ENCODE assay signal across 8 cellular contexts in genomic region chr14:93007225-93007997, GRCh38.
DNase-seq lines count a peak whose midpoint lies in the region; ATAC-seq and TF ChIP-seq lines count a peak whose summit lies in the region.

No MANE protein-coding gene starts in this region.

- CTCF ChIA-PET in PC-3 (lab: Charles Lee) = no interaction called here

- no peaks in the 10 kb centered on the region for H3K9me2 ChIP-seq in PC-3 (replicated peaks; ENCODE audit: low read length)

- H2AFZ ChIP-seq in PC-3 (ENCODE audit: low read length) = no peak overlapping the region

- H4K20me1 ChIP-seq in PC-3 (ENCODE audit: low read length) = no peaks in the 10 kb centered on the region

- no peaks in the 10 kb centered on the region for H3K27me3 ChIP-seq in PC-3 (ENCODE audit: low read length)
- H3K27me3 ChIP-seq in sigmoid colon = no peaks in the 10 kb centered on the region

- POLR2A ChIA-PET in PC-3 (lab: Charles Lee; ENCODE audit: unreplicated experiment) = no interaction called here

- H3K36me3 ChIP-seq in PC-3 (ENCODE audit: low read depth, low read length) = no peaks in the 10 kb centered on the region
- H3K36me3 ChIP-seq in sigmoid colon = no peaks in the 10 kb centered on the region

- H3K4me2 ChIP-seq in PC-3 (ENCODE audit: low read length) = peak overlapping the region; percentile 54

- H3F3A ChIP-seq in PC-3 (ENCODE audit: low read length, unreplicated experiment) = no peaks in the 10 kb centered on the region

- no peak overlapping the region for H3K4me3 ChIP-seq in PC-3 (ENCODE audit: low read length)
- no peak overlapping the region for H3K4me3 ChIP-seq in sigmoid colon
- no peak overlapping the region for H3K4me3 ChIP-seq in lower leg skin (ENCODE audit: low read depth, poor library complexity, severe bottlenecking)

- peaks cover 27% of the 10 kb centered on the region for H3K4me1 ChIP-seq in PC-3 (ENCODE audit: insufficient read depth, low read length)
- peaks cover 4 to 75% (median 71%) of the 10 kb centered on the region in 4 donors for H3K4me1 ChIP-seq in sigmoid colon

- no peak for TF ChIP-seq EP300 in sigmoid colon (IDR thresholded peaks at IDR 0.05)

- no peak for TF ChIP-seq CTCF in PC-3 (conservative IDR thresholded peaks at IDR 0.05; ENCODE audit: low read depth, low read length)
- TF ChIP-seq CTCF in sigmoid colon (IDR thresholded peaks at IDR 0.05) = no peak
- TF ChIP-seq CTCF in lower leg skin (IDR thresholded peaks at IDR 0.05) = no peak

- intact Hi-C loops in PC-3 (cut with micrococcal nuclease) (no loop called here), sigmoid colon (cut with DNase I) (no loop called here), lower leg skin (cut with DNase I; ENCODE audit: low total_unique reads) (no loop called here)

- H3K9ac ChIP-seq in PC-3 (ENCODE audit: low read length) = no peak overlapping the region

- DNase-seq in PC-3 = peak; percentile 80
- peak; percentile 75 for DNase-seq in fibroblast of peridontal ligament (ENCODE audit: extremely low read depth)
- peak; percentile 86 for DNase-seq in sigmoid colon
- no peak for DNase-seq in AML-193 (lab: John Stamatoyannopoulos, UW)
- DNase-seq in NCI-H82 treated with DMSO at 0.1 percent for 48 hours (lab: John Stamatoyannopoulos, UW; ENCODE audit: unreplicated experiment) = no peak
- no peak for DNase-seq in lower leg skin (ENCODE audit: low spot score in 2 of 2)

- no peak for TF ChIP-seq POLR2A in sigmoid colon (IDR thresholded peaks at IDR 0.05)
- no peak for TF ChIP-seq POLR2A in lower leg skin (IDR thresholded peaks at IDR 0.05)

- 0 out of 2 replicates have a peak, but pooled peaks cover 15% of the 10 kb centered on the region for H3K79me2 ChIP-seq in PC-3 (ENCODE audit: low read length)

- H3K9me3 ChIP-seq in PC-3 (ENCODE audit: low read length) = no peaks in the 10 kb centered on the region
- no peaks in the 10 kb centered on the region for H3K9me3 ChIP-seq in sigmoid colon

- no TSS peak for BruUV-seq in PC-3 (replicated peaks; lab: Mats Ljungman, UMichigan)

- ATAC-seq in GM18907 (IDR thresholded peaks at IDR 0.05; ENCODE audit: unreplicated experiment) (peak; percentile 63), PC-3 (peak; percentile 92), HG03521 (IDR thresholded peaks at IDR 0.05; ENCODE audit: unreplicated experiment) (no peak)

- H3K27ac ChIP-seq in PC-3 (ENCODE audit: low read length) (peak overlapping the region; percentile 56), sigmoid colon (peak overlapping the region; percentile 72 to 78 (median 73))

- 50 to 67% methylated on average over 15 of the region's 15 CpGs for WGBS in sigmoid colon, 2 donors
- WGBS in lower leg skin, 2 donors = 56 to 62% methylated on average over 9 to 15 of the region's 15 CpGs

Comparison
In these comparisons a context has a peak if more than half of its experiments do, and no peak if none do; other contexts are left out.
1. DNase-seq: peak in PC-3 (single experiment), fibroblast of peridontal ligament (single experiment) and sigmoid colon (single experiment); none in AML-193 (0 of 2), NCI-H82 treated with DMSO at 0.1 percent for 48 hours (single experiment) and lower leg skin (0 of 2).